16 cellular contexts compared by ENCODE assay signal in the genomic region with DNA sequence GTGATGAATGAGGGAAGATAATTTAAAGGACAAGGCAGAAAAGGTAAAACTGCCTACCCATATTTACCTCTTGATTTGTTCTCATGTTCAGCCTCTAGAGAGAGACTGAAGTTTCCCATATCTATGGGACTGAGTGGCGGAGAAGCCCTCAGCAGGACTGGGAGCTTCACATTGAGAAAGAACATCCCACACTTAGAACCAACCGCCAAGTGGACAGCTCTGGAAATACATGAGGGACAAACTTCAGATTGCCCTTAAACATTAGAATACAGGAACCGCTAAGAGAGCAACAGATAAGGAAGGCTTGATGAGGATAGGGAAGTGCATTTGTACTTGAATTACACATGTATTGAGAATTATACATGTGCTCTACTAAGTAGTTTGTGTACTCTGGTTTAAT.
"Had no signal": no experiment of that assay in that cellular context is flagged by ENCODE, and none has a peak within 500 bp of the region (broad histone marks: within the 10 kb centered on the region; RNA-seq: fewer than 3 reads in every experiment).

No MANE protein-coding gene starts in this region.

- H3K36me3 ChIP-seq: colonic mucosa, heart left ventricle, left lung, ovary, upper lobe of left lung had no signal

- H3K9me3 ChIP-seq: colonic mucosa, heart left ventricle, left lung, ovary, upper lobe of left lung had no signal

- H3K4me1 ChIP-seq: colonic mucosa, heart left ventricle, left lung, upper lobe of left lung had no signal

- H3K27ac ChIP-seq: colonic mucosa, heart left ventricle, left lung, ovary, upper lobe of left lung, VCaP had no signal

- H3K4me3 ChIP-seq: colonic mucosa, heart left ventricle, left lung, ovary, upper lobe of left lung had no signal

- H3K9me3 Mint-ChIP-seq: activated T-helper 1 cell treated with anti-CD3 and anti-CD28 coated beads, Interleukin-12 subunit alpha, Interleukin-12 subunit beta, Interleukin-2, Interleukin-4 antibody, amounts not matched to agents 30 ng/mL and 10 ng/mL and 1 ng/mL, durations not matched to agents 14 hours and 24 hours and 36 hours; T-helper 2 cell treated with Interferon-gamma antibody and Interleukin-4, amounts not matched to agents 5 μg/mL and 100 μg/mL, for 36 hours had no signal

- DNase-seq: activated CD4-positive, alpha-beta T cell treated with anti-CD3 and anti-CD28 coated beads for 48 hours; activated CD8-positive, alpha-beta memory T cell treated with anti-CD3 and anti-CD28 coated beads, Interleukin-2, amount 50 U/mL, for 48 hours; activated CD8-positive, alpha-beta T cell treated with anti-CD3 and anti-CD28 coated beads, Interleukin-2, amount 10 ng/mL, durations not matched to agents 7 days and 5 days; activated naive CD4-positive, alpha-beta T cell treated with Interleukin-2 at 50 U/mL for 16 hours; colonic mucosa; foreskin melanocyte; heart left ventricle; left lung; mesenchymal stem cell; ovary; stimulated activated CD4-positive, alpha-beta T cell treated with anti-CD3 and anti-CD28 coated beads, Interleukin-12 subunit alpha, Interleukin-12 subunit beta, amount 100 ng/mL, for 4 hours; stimulated activated naive CD4-positive, alpha-beta T cell treated with Interleukin-2 at 50 U/mL for 16 hours had no signal

- ATAC-seq: activated CD8-positive, alpha-beta T cell treated with anti-CD3 and anti-CD28 coated beads, Interleukin-2, amount 10 ng/mL, durations not matched to agents 7 days and 5 days; heart left ventricle; left lung had no signal

- H3K27ac Mint-ChIP-seq: activated CD8-positive, alpha-beta T cell treated with anti-CD3 and anti-CD28 coated beads, Interleukin-2, amount 10 ng/mL, durations not matched to agents 7 days and 5 days; activated T-helper 1 cell treated with anti-CD3 and anti-CD28 coated beads, Interleukin-12 subunit alpha, Interleukin-12 subunit beta, Interleukin-2, Interleukin-4 antibody, amounts not matched to agents 30 ng/mL and 10 ng/mL and 1 ng/mL, durations not matched to agents 14 hours and 24 hours and 36 hours; T-helper 2 cell treated with Interferon-gamma antibody and Interleukin-4, amounts not matched to agents 5 μg/mL and 100 μg/mL, for 36 hours had no signal

- H3K27me3 ChIP-seq: colonic mucosa, heart left ventricle, left lung, ovary, upper lobe of left lung had no signal

- H3K4me3 Mint-ChIP-seq: activated CD8-positive, alpha-beta T cell treated with anti-CD3 and anti-CD28 coated beads, Interleukin-2, amount 10 ng/mL, durations not matched to agents 7 days and 5 days; activated T-helper 1 cell treated with anti-CD3 and anti-CD28 coated beads, Interleukin-12 subunit alpha, Interleukin-12 subunit beta, Interleukin-2, Interleukin-4 antibody, amounts not matched to agents 30 ng/mL and 10 ng/mL and 1 ng/mL, durations not matched to agents 14 hours and 24 hours and 36 hours; T-helper 2 cell treated with Interferon-gamma antibody and Interleukin-4, amounts not matched to agents 5 μg/mL and 100 μg/mL, for 36 hours had no signal
